In the genomic region with DNA sequence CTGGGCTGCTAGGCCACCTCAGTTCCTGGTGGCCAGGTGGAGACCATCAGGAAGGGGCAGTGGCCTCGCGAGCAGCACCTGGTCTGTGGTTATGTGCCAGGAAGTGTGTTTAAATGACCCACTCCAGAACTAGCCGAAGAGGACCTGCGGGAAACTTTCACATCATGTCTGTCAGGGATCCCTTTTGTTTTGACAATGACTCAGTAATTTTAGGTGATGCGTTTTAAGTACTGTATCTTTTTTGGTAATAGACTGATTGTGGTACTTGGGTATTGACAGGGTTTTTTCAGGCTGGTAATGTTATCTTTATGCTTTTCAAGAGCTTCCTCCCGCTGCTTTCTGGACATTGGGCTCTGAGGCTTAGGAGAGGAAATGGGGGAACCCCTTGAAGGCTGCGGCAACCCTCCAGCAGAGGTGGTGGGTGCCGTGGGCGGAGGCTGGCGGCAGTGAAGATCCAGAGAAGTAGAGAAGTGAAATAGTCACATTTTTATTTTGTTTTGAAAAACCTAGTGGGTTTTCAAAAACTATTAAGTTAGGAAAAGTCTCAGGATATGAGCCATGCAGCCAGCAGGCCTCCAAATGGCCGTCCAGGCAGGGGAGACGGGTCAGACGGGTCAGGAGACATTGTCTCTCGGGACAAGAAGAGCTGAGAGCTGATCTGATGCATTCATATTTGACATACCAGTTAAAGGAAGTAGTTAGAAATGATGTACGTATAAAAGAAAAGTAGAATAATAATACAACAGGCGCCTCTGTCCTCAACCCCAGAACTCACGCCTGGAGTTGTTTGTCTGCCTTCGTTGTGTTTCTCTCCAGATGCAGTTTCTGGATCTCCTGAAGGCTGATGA, we compare ENCODE assay signal across 8 cellular contexts. TPM values are rescaled to one million over a fixed set of nuclear protein-coding genes. Genes with fewer than 3 reads are reported as not detected.
A peak's percentile ranks its signal among the peaks of the same experiment; 100 is the strongest.
DNase-seq lines count a peak whose midpoint lies in the region; ATAC-seq and TF ChIP-seq lines count a peak whose summit lies in the region.

No MANE protein-coding gene starts in this region.

- peak overlapping the region; percentile 1 for H3K4me3 Mint-ChIP-seq in activated CD8-positive, alpha-beta memory T cell treated with anti-CD3 and anti-CD28 coated beads, Interleukin-2, amount 10 ng/mL, durations not matched to agents 7 days and 5 days
- no peak overlapping the region for H3K4me3 Mint-ChIP-seq in mesothelial cell of epicardium

- H3K27ac Mint-ChIP-seq in activated CD8-positive, alpha-beta memory T cell treated with anti-CD3 and anti-CD28 coated beads, Interleukin-2, amount 10 ng/mL, durations not matched to agents 7 days and 5 days, result peak overlapping the region; percentile 77
- H3K27ac Mint-ChIP-seq in mesothelial cell of epicardium, result peak overlapping the region; percentile 82

- TF ChIP-seq CTCF in mesothelial cell of epicardium (IDR thresholded peaks at IDR 0.05; ENCODE audit: unreplicated experiment) (no peak), gastroesophageal sphincter (IDR thresholded peaks at IDR 0.05) (no peak), esophagus muscularis mucosa (IDR thresholded peaks at IDR 0.05) (no peak), esophagus squamous epithelium (IDR thresholded peaks at IDR 0.05) (no peak)

- peaks cover 62% of the 10 kb centered on the region for H3K4me1 Mint-ChIP-seq in activated CD8-positive, alpha-beta memory T cell treated with anti-CD3 and anti-CD28 coated beads, Interleukin-2, amount 10 ng/mL, durations not matched to agents 7 days and 5 days
- H3K4me1 Mint-ChIP-seq in mesothelial cell of epicardium, result peaks cover 21% of the 10 kb centered on the region

- no peak overlapping the region for H3K4me3 ChIP-seq in gastroesophageal sphincter
- H3K4me3 ChIP-seq in esophagus muscularis mucosa, result no peak overlapping the region
- H3K4me3 ChIP-seq in esophagus squamous epithelium, result no peak overlapping the region

- H3K9me3 ChIP-seq in gastroesophageal sphincter (peaks cover 0 to 10% (median 0%) of the 10 kb centered on the region in 3 donors), esophagus muscularis mucosa (peaks cover 0 to 11% (median 0%) of the 10 kb centered on the region in 4 donors), esophagus squamous epithelium (peaks cover 0 to 9% (median 9%) of the 10 kb centered on the region in 3 donors)

- peaks cover 26% of the 10 kb centered on the region for H3K36me3 Mint-ChIP-seq in activated CD8-positive, alpha-beta memory T cell treated with anti-CD3 and anti-CD28 coated beads, Interleukin-2, amount 10 ng/mL, durations not matched to agents 7 days and 5 days
- H3K36me3 Mint-ChIP-seq in mesothelial cell of epicardium, result peaks cover 20% of the 10 kb centered on the region

- no peaks in the 10 kb centered on the region for H3K27me3 Mint-ChIP-seq in activated CD8-positive, alpha-beta memory T cell treated with anti-CD3 and anti-CD28 coated beads, Interleukin-2, amount 10 ng/mL, durations not matched to agents 7 days and 5 days
- no peaks in the 10 kb centered on the region for H3K27me3 Mint-ChIP-seq in mesothelial cell of epicardium (ENCODE audit: low read depth)

- H3K36me3 ChIP-seq in gastroesophageal sphincter, result no peaks in the 10 kb centered on the region
- H3K36me3 ChIP-seq in esophagus muscularis mucosa, result no peaks in the 10 kb centered on the region
- no peaks in the 10 kb centered on the region for H3K36me3 ChIP-seq in esophagus squamous epithelium

- H3K9me3 Mint-ChIP-seq in activated CD8-positive, alpha-beta memory T cell treated with anti-CD3 and anti-CD28 coated beads, Interleukin-2, amount 10 ng/mL, durations not matched to agents 7 days and 5 days (ENCODE audit: low read depth), result peaks cover 5% of the 10 kb centered on the region
- H3K9me3 Mint-ChIP-seq in mesothelial cell of epicardium, result peaks cover 12% of the 10 kb centered on the region

- no peak for TF ChIP-seq POLR2A in gastroesophageal sphincter (IDR thresholded peaks at IDR 0.05)
- TF ChIP-seq POLR2A in esophagus muscularis mucosa (IDR thresholded peaks at IDR 0.05; ENCODE audit: low read depth), result no peak
- no peak for TF ChIP-seq POLR2A in esophagus squamous epithelium (IDR thresholded peaks at IDR 0.05)

- CTCF ChIA-PET in activated CD8-positive, alpha-beta memory T cell treated with anti-CD3 and anti-CD28 coated beads, Interleukin-2, amount 10 ng/mL, durations not matched to agents 7 days and 5 days (lab: Charles Lee), result interaction anchor here (1.3 kb wide), 1 partner anchor 43 kb away, joined by 3 read pairs; no protein-coding TSS in a partner anchor

- intact Hi-C loops in esophagus muscularis mucosa (cut with DNase I), result no loop called here
- intact Hi-C loops in esophagus squamous epithelium (cut with DNase I), result no loop called here

- DNase-seq in activated gamma-delta T cell treated with Interleukin-2 at 50 U/mL for 16 hours, result peak; percentile 14
- DNase-seq in activated gamma-delta T cell (lab: John Stamatoyannopoulos, UW), result no peak
- peak; percentile 69 for DNase-seq in activated CD8-positive, alpha-beta memory T cell treated with anti-CD3 and anti-CD28 coated beads, Interleukin-2, amount 10 ng/mL, durations not matched to agents 7 days and 5 days
- DNase-seq in mesothelial cell of epicardium (ENCODE audit: low spot score in 2 of 2, unreplicated experiment in 2 of 2), result no peak
- DNase-seq in esophagus muscularis mucosa (ENCODE audit: extremely low spot score), result no peak
- no peak for DNase-seq in esophagus squamous epithelium (lab: John Stamatoyannopoulos, UW)

- peaks cover 0 to 63% (median 14%) of the 10 kb centered on the region in 3 donors for H3K4me1 ChIP-seq in gastroesophageal sphincter
- peaks cover 57 to 72% (median 63%) of the 10 kb centered on the region in 4 donors for H3K4me1 ChIP-seq in esophagus muscularis mucosa
- H3K4me1 ChIP-seq in esophagus squamous epithelium, result peaks cover 0 to 57% (median 24%) of the 10 kb centered on the region in 3 donors

- WGBS in gastroesophageal sphincter (ENCODE audit: low coverage in 1 of 2), 2 donors, result 74 to 77% methylated on average over 8 to 17 of the region's 18 CpGs
- WGBS in esophagus muscularis mucosa, result 71% methylated on average over 18 of the region's 18 CpGs
- 73 to 80% methylated on average over 16 to 17 of the region's 18 CpGs for WGBS in esophagus squamous epithelium, 2 donors

- TF ChIP-seq EP300 in gastroesophageal sphincter (IDR thresholded peaks at IDR 0.05) (no peak), esophagus muscularis mucosa (IDR thresholded peaks at IDR 0.05) (no peak)

- H3K27ac ChIP-seq in gastroesophageal sphincter (peak overlapping the region in 1 of 4 donors; percentile 31), esophagus muscularis mucosa (replicated peaks in 1 of 4) (peak overlapping the region in 1 of 4 donors; percentile 12), esophagus squamous epithelium (no peak overlapping the region)

- H3K27me3 ChIP-seq in gastroesophageal sphincter, result no peaks in the 10 kb centered on the region
- H3K27me3 ChIP-seq in esophagus muscularis mucosa, result no peaks in the 10 kb centered on the region
- H3K27me3 ChIP-seq in esophagus squamous epithelium, result no peaks in the 10 kb centered on the region

- peak; percentile 92 for ATAC-seq in HG03103 (IDR thresholded peaks at IDR 0.05; ENCODE audit: low read depth, unreplicated experiment)
- peak; percentile 70 for ATAC-seq in activated CD8-positive, alpha-beta memory T cell treated with anti-CD3 and anti-CD28 coated beads, Interleukin-2, amount 10 ng/mL, durations not matched to agents 7 days and 5 days
- ATAC-seq in gastroesophageal sphincter, result no peak

RNA-seq across cellular contexts. Expression of a gene that starts 27.7 kb away (rescaled TPM):
- 10 to 100 TPM; 36.0 to 41.9 TPM for total RNA-seq in activated CD8-positive, alpha-beta memory T cell treated with anti-CD3 and anti-CD28 coated beads, Interleukin-2, amount 10 ng/mL, durations not matched to agents 7 days and 5 days
- total RNA-seq in mesothelial cell of epicardium, result 32.9 to 34.0 TPM (median 33.3 TPM) in 3 replicates
- total RNA-seq in gastroesophageal sphincter, result 10 to 100 TPM; 27.2 to 57.0 (median 44.1) TPM
- 10 to 100 TPM; 38.2 to 49.7 (median 41.0) TPM for total RNA-seq in esophagus muscularis mucosa
- 10 to 100 TPM; 18.6 to 27.5 (median 22.1) TPM for total RNA-seq in esophagus squamous epithelium

RNA-seq across cellular contexts. Expression of a gene that starts 53.3 kb away (rescaled TPM):
- total RNA-seq in activated CD8-positive, alpha-beta memory T cell treated with anti-CD3 and anti-CD28 coated beads, Interleukin-2, amount 10 ng/mL, durations not matched to agents 7 days and 5 days, result 10 to 100 TPM; 21.9 to 39.2 TPM
- total RNA-seq in mesothelial cell of epicardium (50.8 to 57.2 TPM (median 53.0 TPM) in 3 replicates), gastroesophageal sphincter (100 to 1,000 TPM in 1 of 4 donors, 10 to 100 TPM in 3; 53.5 to 102 (median 68.3) TPM), esophagus muscularis mucosa (10 to 100 TPM; 51.4 to 68.9 (median 62.6) TPM), esophagus squamous epithelium (10 to 100 TPM; 35.2 to 83.8 (median 73.9) TPM)

Comparison
In these comparisons a context has a peak if more than half of its experiments do, and no peak if none do; other contexts are left out.
1. DNase-seq: peak in activated gamma-delta T cell treated with Interleukin-2 at 50 U/mL for 16 hours (single experiment) and activated CD8-positive, alpha-beta memory T cell treated with anti-CD3 and anti-CD28 coated beads, Interleukin-2, amount 10 ng/mL, durations not matched to agents 7 days and 5 days (single experiment); none in activated gamma-delta T cell (single experiment), mesothelial cell of epicardium (0 of 2), esophagus muscularis mucosa (single experiment) and esophagus squamous epithelium (single experiment).